In genomic region chr15:76217029-76217866, GRCh38 we compare ENCODE assay signal across 1 cellular context.
TF ChIP-seq lines count a peak whose summit lies in the region.

No MANE protein-coding gene starts in this region.

TF ChIP-seq in HEK293, 187 proteins besides CTCF, POLR2A, EP300 and RAD21 (continued from another document):
- TF ChIP-seq, protein P1, sequence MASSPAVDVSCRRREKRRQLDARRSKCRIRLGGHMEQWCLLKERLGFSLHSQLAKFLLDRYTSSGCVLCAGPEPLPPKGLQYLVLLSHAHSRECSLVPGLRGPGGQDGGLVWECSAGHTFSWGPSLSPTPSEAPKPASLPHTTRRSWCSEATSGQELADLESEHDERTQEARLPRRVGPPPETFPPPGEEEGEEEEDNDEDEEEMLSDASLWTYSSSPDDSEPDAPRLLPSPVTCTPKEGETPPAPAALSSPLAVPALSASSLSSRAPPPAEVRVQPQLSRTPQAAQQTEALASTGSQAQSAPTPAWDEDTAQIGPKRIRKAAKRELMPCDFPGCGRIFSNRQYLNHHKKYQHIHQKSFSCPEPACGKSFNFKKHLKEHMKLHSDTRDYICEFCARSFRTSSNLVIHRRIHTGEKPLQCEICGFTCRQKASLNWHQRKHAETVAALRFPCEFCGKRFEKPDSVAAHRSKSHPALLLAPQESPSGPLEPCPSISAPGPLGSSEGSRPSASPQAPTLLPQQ (tag by site-specific recombination; IDR thresholded peaks at IDR 0.05) = no peak
- 0 out of 2 replicates have a peak, but pooled peaks have one; percentile 28 for TF ChIP-seq ZNF366 (tag by site-specific recombination; conservative IDR thresholded peaks at IDR 0.05)
- no peak for TF ChIP-seq ZNF585B (tag by site-specific recombination; IDR thresholded peaks at IDR 0.05)
- peak; percentile 63 for TF ChIP-seq BCL6B (tag by site-specific recombination; IDR thresholded peaks at IDR 0.05)
- TF ChIP-seq FEZF1 (tag by site-specific recombination; IDR thresholded peaks at IDR 0.05) = peak; percentile 59; the same call in 1 of the 2 replicates
- no peak for TF ChIP-seq ZNF776 (tag by site-specific recombination; IDR thresholded peaks at IDR 0.05; ENCODE audit: borderline replicate concordance)
- peak; percentile 39; the same call in 1 of the 2 replicates for TF ChIP-seq ZNF423 (tag by site-specific recombination; IDR thresholded peaks at IDR 0.05)
- 0 out of 2 replicates have a peak, but pooled peaks have one; percentile 23 for TF ChIP-seq ZBTB20 (tag by site-specific recombination; IDR thresholded peaks at IDR 0.05)
- TF ChIP-seq ZNF561 (tag by site-specific recombination; IDR thresholded peaks at IDR 0.05; ENCODE audit: borderline replicate concordance) = 0 out of 2 replicates have a peak, but pooled peaks have one; percentile 41
- TF ChIP-seq SCRT2 (tag by site-specific recombination; IDR thresholded peaks at IDR 0.05) = no peak
- TF ChIP-seq TRIM28 (IDR thresholded peaks at IDR 0.05; ENCODE audit: borderline replicate concordance, low read length) = no peak
- peak; percentile 56; the same call in 1 of the 2 replicates for TF ChIP-seq ZNF24 (tag by site-specific recombination; IDR thresholded peaks at IDR 0.05)
- TF ChIP-seq PATZ1 (tag by site-specific recombination; IDR thresholded peaks at IDR 0.05) = no peak
- 0 out of 2 replicates have a peak, but pooled peaks have one; percentile 45 for TF ChIP-seq PRDM10 (tag by site-specific recombination; IDR thresholded peaks at IDR 0.05)
- no peak for TF ChIP-seq ELK4 (IDR thresholded peaks at IDR 0.05; ENCODE audit: borderline replicate concordance, low read depth, low read length)
- peak; percentile 51; the same call in 1 of the 2 replicates for TF ChIP-seq ZSCAN4 (tag by site-specific recombination; IDR thresholded peaks at IDR 0.05)
- 0 out of 2 replicates have a peak, but pooled peaks have one; percentile 34 for TF ChIP-seq ZBTB17 (tag by site-specific recombination; IDR thresholded peaks at IDR 0.05)
- TF ChIP-seq ZBTB8A (tag by site-specific recombination; IDR thresholded peaks at IDR 0.05) = peak; percentile 58
- TF ChIP-seq, protein P2, sequence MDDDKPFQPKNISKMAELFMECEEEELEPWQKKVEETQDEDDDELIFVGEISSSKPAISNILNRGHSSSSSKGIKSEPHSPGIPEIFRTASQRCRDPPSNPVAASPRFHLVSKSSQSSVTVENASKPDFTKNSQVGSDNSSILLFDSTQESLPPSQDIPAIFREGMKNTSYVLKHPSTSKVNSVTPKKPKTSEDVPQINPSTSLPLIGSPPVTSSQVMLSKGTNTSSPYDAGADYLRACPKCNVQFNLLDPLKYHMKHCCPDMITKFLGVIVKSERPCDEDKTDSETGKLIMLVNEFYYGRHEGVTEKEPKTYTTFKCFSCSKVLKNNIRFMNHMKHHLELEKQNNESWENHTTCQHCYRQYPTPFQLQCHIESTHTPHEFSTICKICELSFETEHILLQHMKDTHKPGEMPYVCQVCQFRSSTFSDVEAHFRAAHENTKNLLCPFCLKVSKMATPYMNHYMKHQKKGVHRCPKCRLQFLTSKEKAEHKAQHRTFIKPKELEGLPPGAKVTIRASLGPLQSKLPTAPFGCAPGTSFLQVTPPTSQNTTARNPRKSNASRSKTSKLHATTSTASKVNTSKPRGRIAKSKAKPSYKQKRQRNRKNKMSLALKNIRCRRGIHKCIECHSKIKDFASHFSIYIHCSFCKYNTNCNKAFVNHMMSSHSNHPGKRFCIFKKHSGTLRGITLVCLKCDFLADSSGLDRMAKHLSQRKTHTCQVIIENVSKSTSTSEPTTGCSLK (tag by site-specific recombination; IDR thresholded peaks at IDR 0.05) = no peak
- TF ChIP-seq OSR2 (tag by site-specific recombination; IDR thresholded peaks at IDR 0.05) = peak; percentile 92
